15 cellular contexts compared by ENCODE assay signal in the genomic region with DNA sequence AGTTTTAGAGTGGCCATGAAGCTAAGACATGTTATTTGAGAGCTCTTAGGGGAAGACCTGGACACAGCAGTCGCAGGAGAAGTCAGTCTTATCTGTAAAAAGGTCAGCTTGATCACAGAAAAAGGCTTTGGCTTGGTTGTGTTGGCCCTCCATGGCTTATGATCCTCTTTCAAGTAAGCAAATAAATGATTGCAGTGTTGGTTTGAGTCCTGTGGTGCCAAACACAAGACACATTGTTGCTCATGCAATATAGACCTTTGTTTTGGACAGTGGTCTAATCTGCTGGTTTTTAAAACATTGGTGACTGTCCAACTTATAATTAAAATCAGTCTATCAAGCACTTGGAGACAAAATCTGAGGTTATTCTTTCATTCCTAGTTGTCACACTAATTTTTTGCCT.
"Had no signal": no experiment of that assay in that cellular context is flagged by ENCODE, and none has a peak within 500 bp of the region (broad histone marks: within the 10 kb centered on the region; RNA-seq: fewer than 3 reads in every experiment).

No MANE protein-coding gene starts in this region.

- H3K27ac ChIP-seq: hepatocyte, neural progenitor cell, parathyroid adenoma, SK-N-MC had no signal

- H3K4me1 ChIP-seq: neural progenitor cell, parathyroid adenoma had no signal

- DNase-seq: activated naive CD4-positive, alpha-beta T cell treated with anti-CD3 and anti-CD28 coated beads, Interleukin-2, amount 50 U/mL, for 16 hours; amniotic stem cell; cerebellar nuclear complex; dermis blood vessel endothelial cell; kidney glomerular epithelial cell; stimulated activated CD4-positive, alpha-beta T cell treated with anti-CD3 and anti-CD28 coated beads, Interleukin-1b, Interleukin-23, amount 100 ng/mL, for 48 hours; stimulated activated naive B cell treated with anti-CD40 and anti-IgM and Interleukin-4, amounts not matched to agents 10 μg/mL and 1 μg/mL and 100 μg/mL, for 72 hours; substantia nigra; T-helper 1 cell had no signal

- H3K27me3 ChIP-seq: hepatocyte, neural progenitor cell had no signal

- H3K27ac Mint-ChIP-seq: activated T-helper 17 cell treated with anti-CD3 and anti-CD28 coated beads, Interleukin-2, amount 50 U/mL, for 72 hours; brain; neural progenitor cell; stimulated activated naive B cell treated with anti-CD40 and anti-IgM and Interleukin-4, amounts not matched to agents 10 μg/mL and 1 μg/mL and 100 μg/mL, for 72 hours had no signal

- H3K9me3 Mint-ChIP-seq: activated T-helper 17 cell treated with anti-CD3 and anti-CD28 coated beads, Interleukin-2, amount 50 U/mL, for 72 hours; brain; neural progenitor cell had no signal

- H3K36me3 ChIP-seq: neural progenitor cell had no signal

- H3K4me1 Mint-ChIP-seq: activated T-helper 17 cell treated with anti-CD3 and anti-CD28 coated beads, Interleukin-2, amount 50 U/mL, for 72 hours; brain; neural progenitor cell had no signal

- H3K4me3 Mint-ChIP-seq: activated T-helper 17 cell treated with anti-CD3 and anti-CD28 coated beads, Interleukin-2, amount 50 U/mL, for 72 hours; brain; neural progenitor cell; stimulated activated naive B cell treated with anti-CD40 and anti-IgM and Interleukin-4, amounts not matched to agents 10 μg/mL and 1 μg/mL and 100 μg/mL, for 72 hours had no signal

- H3K4me3 ChIP-seq: hepatocyte, neural progenitor cell, SK-N-MC had no signal

- H3K27me3 Mint-ChIP-seq: activated T-helper 17 cell treated with anti-CD3 and anti-CD28 coated beads, Interleukin-2, amount 50 U/mL, for 72 hours; stimulated activated naive B cell treated with anti-CD40 and anti-IgM and Interleukin-4, amounts not matched to agents 10 μg/mL and 1 μg/mL and 100 μg/mL, for 72 hours had no signal

- ATAC-seq: activated T-helper 17 cell treated with anti-CD3 and anti-CD28 coated beads, Interleukin-2, amount 50 U/mL, for 72 hours; stimulated activated naive B cell treated with anti-CD40 and anti-IgM and Interleukin-4, amounts not matched to agents 10 μg/mL and 1 μg/mL and 100 μg/mL, for 72 hours had no signal

- H3K36me3 Mint-ChIP-seq: brain, neural progenitor cell had no signal
